ENCODE assay signal across 12 cellular contexts in genomic region chr22:48444320-48445112, GRCh38.
A peak's percentile ranks its signal among the peaks of the same experiment; 100 is the strongest.
DNase-seq lines count a peak whose midpoint lies in the region; ATAC-seq and TF ChIP-seq lines count a peak whose summit lies in the region.
"Had no signal": no experiment of that assay in that cellular context is flagged by ENCODE, and none has a peak within 500 bp of the region (broad histone marks: within the 10 kb centered on the region; RNA-seq: fewer than 3 reads in every experiment).

No MANE protein-coding gene starts in this region.

- no peak overlapping the region for H2AFZ ChIP-seq in PC-9

- no TSS peak for BruUV-seq in PC-9 (replicated peaks; lab: Mats Ljungman, UMichigan)

- H3K79me2 ChIP-seq in PC-9 (ENCODE audit: low read depth): no peaks in the 10 kb centered on the region

- DNase-seq in GM10248 (ENCODE audit: extremely low spot score): peak; percentile 43
- peak; percentile 59 for DNase-seq in cerebellum (ENCODE audit: low spot score)
- no peak for DNase-seq in NCI-H2171 (lab: John Stamatoyannopoulos, UW)
- DNase-seq in kidney glomerular epithelial cell (lab: John Stamatoyannopoulos, UW): no peak
- DNase-seq in PC-9: no peak
- no peak for DNase-seq in NCI-H1436 (lab: John Stamatoyannopoulos, UW)
- DNase-seq: islet precursor cell, thyroid gland had no signal

- H3K9me3 ChIP-seq in PC-9 (ENCODE audit: insufficient read depth, low read depth): no peaks in the 10 kb centered on the region
- H3K9me3 ChIP-seq: esophagus muscularis mucosa, thyroid gland had no signal

- H4K20me1 ChIP-seq in PC-9 (ENCODE audit: insufficient read depth): no peaks in the 10 kb centered on the region

- H3K4me2 ChIP-seq in PC-9: no peak overlapping the region

- no peaks in the 10 kb centered on the region for H3F3A ChIP-seq in PC-9 (ENCODE audit: insufficient read depth, low read depth)

- peaks cover 95% of the 10 kb centered on the region for H3K27me3 ChIP-seq in PC-9 (ENCODE audit: insufficient read depth, low read depth)
- H3K27me3 ChIP-seq: thyroid gland had no signal

- CTCF ChIA-PET in GM10248 (lab: Yijun Ruan, JAX): no interaction called here
- CTCF ChIA-PET in PC-9 (lab: Charles Lee): no interaction called here

- ATAC-seq in GM19468 (IDR thresholded peaks at IDR 0.05; ENCODE audit: extremely low read depth, unreplicated experiment): peak; percentile 69
- peak; percentile 74 for ATAC-seq in HG03196 (IDR thresholded peaks at IDR 0.05; ENCODE audit: unreplicated experiment)
- ATAC-seq: SK-N-SH treated with all-trans-retinoic acid at 6 μM for 48 hours had no signal

- TF ChIP-seq CTCF in GM10248 (IDR thresholded peaks at IDR 0.05; ENCODE audit: control extremely low read depth, extremely low read depth, low read depth, missing control alignments) (no peak), PC-9 (conservative IDR thresholded peaks at IDR 0.05) (no peak)

- no peaks in the 10 kb centered on the region for H3K9me2 ChIP-seq in PC-9 (ENCODE audit: insufficient read depth)

- no peak overlapping the region for H3K27ac ChIP-seq in PC-9
- H3K27ac ChIP-seq: esophagus muscularis mucosa, thyroid gland had no signal

- intact Hi-C loops in PC-9 (cut with micrococcal nuclease; ENCODE audit: unreplicated experiment): no loop called here

- no peak overlapping the region for H3K4me3 ChIP-seq in PC-9
- H3K4me3 ChIP-seq: esophagus muscularis mucosa, thyroid gland had no signal

- POLR2A ChIA-PET in GM10248 (lab: Yijun Ruan, JAX) (no interaction called here), PC-9 (lab: Charles Lee; ENCODE audit: unreplicated experiment) (no interaction called here)

- H3K36me3 ChIP-seq in PC-9 (ENCODE audit: low read depth): no peaks in the 10 kb centered on the region
- H3K36me3 ChIP-seq: esophagus muscularis mucosa, thyroid gland had no signal

- H3K4me1 ChIP-seq in PC-9 (replicated peaks; ENCODE audit: insufficient read depth): no peaks in the 10 kb centered on the region
- H3K4me1 ChIP-seq: esophagus muscularis mucosa had no signal

Comparison
In these comparisons a context has a peak if more than half of its experiments do, and no peak if none do; other contexts are left out.
1. DNase-seq: peak in GM10248 (single experiment) and cerebellum (single experiment); none in NCI-H2171 (single experiment), kidney glomerular epithelial cell (single experiment), PC-9 (0 of 2) and NCI-H1436 (single experiment).